Comparison of ENCODE assay signal across 13 cellular contexts in genomic region chr9:2657427-2657826, GRCh38. TPM values are rescaled to one million over a fixed set of nuclear protein-coding genes. Genes with fewer than 3 reads are reported as not detected.
A peak's percentile ranks its signal among the peaks of the same experiment; 100 is the strongest.
DNase-seq lines count a peak whose midpoint lies in the region; ATAC-seq, FAIRE-seq and TF ChIP-seq lines count a peak whose summit lies in the region.
"Had no signal": no experiment of that assay in that cellular context is flagged by ENCODE, and none has a peak within 500 bp of the region (broad histone marks: within the 10 kb centered on the region; RNA-seq: fewer than 3 reads in every experiment).

No MANE protein-coding gene starts in this region.

- peaks cover 12% of the 10 kb centered on the region for H3K4me1 Mint-ChIP-seq in CD4-positive, alpha-beta T cell (ENCODE audit: low read depth)

- H3K4me1 ChIP-seq in kidney (ENCODE audit: control insufficient read depth in 1 of 2, insufficient read depth in 1 of 2, low read depth in 1 of 2, low read length in 2 of 2) (no peaks in the 10 kb centered on the region), suprapubic skin (peaks cover 6% of the 10 kb centered on the region)

- H3K27ac ChIP-seq in CD4-positive, alpha-beta T cell (ENCODE audit: low read depth, low read length): no peak overlapping the region
- H3K27ac ChIP-seq in kidney (ENCODE audit: low read depth in 2 of 2, low read length in 2 of 2) (no peak overlapping the region), suprapubic skin (no peak overlapping the region)
- H3K27ac ChIP-seq: C4-2B, RWPE1 had no signal

- peak in 1 of 10 experiments; percentile 1 for DNase-seq in CD4-positive, alpha-beta T cell
- DNase-seq in GM20000 (ENCODE audit: low spot score): peak; percentile 20
- peak; percentile 99 for DNase-seq in MV-4-11 (lab: John Stamatoyannopoulos, UW)
- peak; percentile 15 for DNase-seq in activated T-helper 9 cell treated with anti-CD3 and anti-CD28 coated beads, Interleukin-2, amount 50 U/mL, for 16 hours (ENCODE audit: low read depth)
- no peak for DNase-seq in kidney
- no peak for DNase-seq in suprapubic skin (ENCODE audit: low spot score in 2 of 2)
- no peak for DNase-seq in HK-2 (ENCODE audit: unreplicated experiment)
- DNase-seq in middle frontal gyrus (ENCODE audit: extremely low spot score, low spot score): no peak
- DNase-seq: activated CD4-positive, alpha-beta T cell treated with anti-CD3 and anti-CD28 coated beads for 1 hour; erythroblast had no signal

- H3K36me3 Mint-ChIP-seq in CD4-positive, alpha-beta T cell (ENCODE audit: low read depth): no peaks in the 10 kb centered on the region

- 88% methylated on average over 9 of the region's 9 CpGs for WGBS in suprapubic skin

- no peaks in the 10 kb centered on the region for H3K27me3 ChIP-seq in CD4-positive, alpha-beta T cell (ENCODE audit: control insufficient read depth, insufficient read depth, low read length)
- H3K27me3 ChIP-seq in suprapubic skin: no peaks in the 10 kb centered on the region

- H3K9ac ChIP-seq in kidney (ENCODE audit: low read length in 2 of 2): no peak overlapping the region

- POLR2A ChIA-PET in CD4-positive, alpha-beta T cell (lab: Charles Lee): no interaction called here

- CTCF ChIA-PET in CD4-positive, alpha-beta T cell (lab: Charles Lee): interaction anchor here (0.8 kb wide), 1 partner anchor 84 kb away, joined by 5 read pairs; no protein-coding TSS in a partner anchor

- H3K4me3 ChIP-seq in kidney (ENCODE audit: low read length in 2 of 2): no peak overlapping the region
- no peak overlapping the region for H3K4me3 ChIP-seq in suprapubic skin

- FAIRE-seq in kidney (lab: Jason Lieb, UNC): no peak

- H3K27me3 Mint-ChIP-seq in CD4-positive, alpha-beta T cell: no peaks in the 10 kb centered on the region

- H3K27ac Mint-ChIP-seq in CD4-positive, alpha-beta T cell: no peak overlapping the region

- no peak for TF ChIP-seq CTCF in CD4-positive, alpha-beta T cell (IDR thresholded peaks at IDR 0.05)
- TF ChIP-seq CTCF in GM20000 (IDR thresholded peaks at IDR 0.05; ENCODE audit: extremely low read depth, missing control alignments): no peak
- no peak for TF ChIP-seq CTCF in kidney (IDR thresholded peaks at IDR 0.05; ENCODE audit: borderline replicate concordance, extremely low read depth, insufficient read depth)
- TF ChIP-seq CTCF in suprapubic skin (IDR thresholded peaks at IDR 0.05): no peak

- H3K4me3 Mint-ChIP-seq in CD4-positive, alpha-beta T cell: no peak overlapping the region

- H3K36me3 ChIP-seq in kidney (ENCODE audit: control insufficient read depth in 1 of 2, insufficient read depth in 2 of 2, low read length in 2 of 2) (peaks cover 14 to 18% of the 10 kb centered on the region in 2 donors), suprapubic skin (peaks cover 17% of the 10 kb centered on the region)

- intact Hi-C loops in CD4-positive, alpha-beta T cell (cut with DNase I, micrococcal nuclease): no loop called here
- intact Hi-C loops in kidney (cut with DNase I): no loop called here

- no peaks in the 10 kb centered on the region for H3K9me3 Mint-ChIP-seq in CD4-positive, alpha-beta T cell

- H3K9me3 ChIP-seq in CD4-positive, alpha-beta T cell (ENCODE audit: control insufficient read depth, low read length): no peaks in the 10 kb centered on the region
- no peaks in the 10 kb centered on the region for H3K9me3 ChIP-seq in kidney (ENCODE audit: control insufficient read depth in 1 of 2, low read length in 2 of 2)
- no peaks in the 10 kb centered on the region for H3K9me3 ChIP-seq in suprapubic skin

- peak; percentile 39 for ATAC-seq in CD4-positive, alpha-beta T cell (ENCODE audit: poor library complexity)

- no peak for TF ChIP-seq POLR2A in suprapubic skin (IDR thresholded peaks at IDR 0.05)

- TF ChIP-seq EP300 in suprapubic skin (IDR thresholded peaks at IDR 0.05): no peak

RNA-seq across cellular contexts. Expression of gene VLDLR, which starts 35.8 kb away (rescaled TPM):
- total RNA-seq in CD4-positive, alpha-beta T cell: under 1 TPM in 1 of 2 experiments, not detected in 1; 0.08 TPM
- total RNA-seq in kidney (24.2 TPM), suprapubic skin (1 to 10 TPM; 1.1 to 8.4 (median 6.9) TPM)
- 8.6 TPM for polyA plus RNA-seq in kidney (ENCODE audit: insufficient read depth, low read depth, low replicate concordance)

RNA-seq across cellular contexts. Expression of gene KCNV2, which starts 59.9 kb away (rescaled TPM):
- total RNA-seq in CD4-positive, alpha-beta T cell: not detected
- total RNA-seq in kidney: not detected
- not detected for polyA plus RNA-seq in kidney (ENCODE audit: insufficient read depth, low read depth, low replicate concordance)
- not detected for total RNA-seq in suprapubic skin
- total RNA-seq: temporal lobe had no signal

Comparison
In these comparisons a context has a peak if more than half of its experiments do, and no peak if none do; other contexts are left out.
1. DNase-seq: peak in GM20000 (single experiment), MV-4-11 (single experiment) and activated T-helper 9 cell treated with anti-CD3 and anti-CD28 coated beads, Interleukin-2, amount 50 U/mL, for 16 hours (single experiment); none in kidney (single experiment), suprapubic skin (0 of 2), HK-2 (single experiment) and middle frontal gyrus (single experiment).